1 cellular context compared by ENCODE assay signal in the genomic region with DNA sequence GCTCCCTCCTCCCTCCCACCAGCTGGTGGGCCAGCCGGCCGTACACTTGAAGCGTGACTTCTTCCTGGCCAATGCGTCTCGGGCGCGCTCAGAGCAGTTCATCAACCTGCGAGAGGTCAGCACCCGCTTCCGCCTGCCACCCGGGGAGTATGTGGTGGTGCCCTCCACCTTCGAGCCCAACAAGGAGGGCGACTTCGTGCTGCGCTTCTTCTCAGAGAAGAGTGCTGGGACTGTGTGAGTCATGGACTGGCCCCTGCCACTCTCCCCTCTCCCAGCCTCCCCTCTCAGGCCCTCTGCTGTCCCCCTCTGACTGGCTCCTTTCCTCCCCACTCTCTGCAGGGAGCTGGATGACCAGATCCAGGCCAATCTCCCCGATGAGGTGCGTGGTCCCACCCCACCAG.
TF ChIP-seq lines count a peak whose summit lies in the region.

No MANE protein-coding gene starts in this region.

TF ChIP-seq in K562, 482 proteins besides CTCF, POLR2A, EP300 and RAD21:
- TF ChIP-seq NFIC (IDR thresholded peaks at IDR 0.05) (no peak), POLR2G (IDR thresholded peaks at IDR 0.05; ENCODE audit: low read depth, low read length) (peak; percentile 70), RBFOX2 (IDR thresholded peaks at IDR 0.05; ENCODE audit: low read depth, low read length) (peak; percentile 44)
